18 cellular contexts compared by ENCODE assay signal in the genomic region with DNA sequence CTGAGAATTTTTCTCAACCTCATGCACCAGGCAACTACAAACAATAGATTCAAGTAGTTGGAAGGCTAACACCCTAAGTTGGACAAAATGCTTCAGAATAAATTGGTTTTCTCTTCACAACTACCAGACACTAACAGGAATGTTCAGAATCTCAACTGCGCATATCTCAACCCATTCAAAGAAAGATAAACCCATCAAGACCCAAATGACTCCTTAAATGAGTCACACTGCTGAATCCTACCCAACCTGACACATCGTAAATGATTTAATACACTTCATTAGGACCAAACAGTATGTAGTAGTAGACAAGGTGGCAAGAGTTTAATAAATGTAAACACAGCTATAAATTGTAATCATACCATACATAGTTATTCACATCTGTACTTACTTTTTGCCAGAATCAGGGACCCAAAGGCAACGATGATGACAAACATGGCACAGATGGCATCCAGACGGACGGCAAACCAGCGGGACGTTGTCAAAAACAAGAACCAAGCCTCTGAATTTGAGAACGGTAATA.
"Had no signal": no experiment of that assay in that cellular context is flagged by ENCODE, and none has a peak within 500 bp of the region (broad histone marks: within the 10 kb centered on the region; RNA-seq: fewer than 3 reads in every experiment).

No MANE protein-coding gene starts in this region.

- H3K4me3 ChIP-seq: lower lobe of right lung, neural progenitor cell, pancreas, upper lobe of left lung had no signal

- H3K27me3 Mint-ChIP-seq: activated CD4-positive, alpha-beta T cell treated with anti-CD3 and anti-CD28 coated beads, Interleukin-2, amount 10 ng/mL, durations not matched to agents 24 days and 14 days; dendritic cell treated with granulocyte-macrophage colony-stimulating factor and Interleukin-4, amounts not matched to agents 40 ng/mL and 50 ng/mL, for 4 days; stimulated activated naive CD8-positive, alpha-beta T cell treated with anti-CD3 and anti-CD28 coated beads, Interleukin-15, amount 100 ng/mL, for 72 hours had no signal

- H3K9ac ChIP-seq: neural progenitor cell had no signal

- H3K27ac ChIP-seq: lower lobe of right lung, neural progenitor cell, pancreas, upper lobe of left lung had no signal

- H3K4me1 ChIP-seq: lower lobe of right lung, pancreas, upper lobe of left lung had no signal

- H3K9me3 Mint-ChIP-seq: activated CD4-positive, alpha-beta T cell treated with anti-CD3 and anti-CD28 coated beads, Interleukin-2, amount 10 ng/mL, durations not matched to agents 24 days and 14 days; activated naive CD4-positive, alpha-beta T cell treated with anti-CD3 and anti-CD28 coated beads, Interleukin-2, amount 50 U/mL, for 72 hours; dendritic cell treated with granulocyte-macrophage colony-stimulating factor and Interleukin-4, amounts not matched to agents 40 ng/mL and 50 ng/mL, for 4 days; stimulated activated naive CD8-positive, alpha-beta T cell treated with anti-CD3 and anti-CD28 coated beads, Interleukin-15, amount 100 ng/mL, for 72 hours had no signal

- H3K27ac Mint-ChIP-seq: activated CD4-positive, alpha-beta T cell treated with anti-CD3 and anti-CD28 coated beads, Interleukin-2, amount 10 ng/mL, durations not matched to agents 24 days and 14 days; activated CD8-positive, alpha-beta T cell treated with anti-CD3 and anti-CD28 coated beads, Interleukin-2, amount 10 ng/mL, durations not matched to agents 7 days and 5 days; activated naive CD4-positive, alpha-beta T cell treated with anti-CD3 and anti-CD28 coated beads, Interleukin-2, amount 50 U/mL, for 72 hours; dendritic cell treated with granulocyte-macrophage colony-stimulating factor and Interleukin-4, amounts not matched to agents 40 ng/mL and 50 ng/mL, for 4 days; mesothelial cell of epicardium; neural progenitor cell had no signal

- H3K4me2 ChIP-seq: neural progenitor cell had no signal

- H3K4me3 Mint-ChIP-seq: activated CD4-positive, alpha-beta T cell treated with anti-CD3 and anti-CD28 coated beads, Interleukin-2, amount 10 ng/mL, durations not matched to agents 24 days and 14 days; activated CD8-positive, alpha-beta T cell treated with anti-CD3 and anti-CD28 coated beads, Interleukin-2, amount 10 ng/mL, durations not matched to agents 7 days and 5 days; dendritic cell treated with granulocyte-macrophage colony-stimulating factor and Interleukin-4, amounts not matched to agents 40 ng/mL and 50 ng/mL, for 4 days; mesothelial cell of epicardium; neural progenitor cell; stimulated activated naive CD8-positive, alpha-beta T cell treated with anti-CD3 and anti-CD28 coated beads, Interleukin-15, amount 100 ng/mL, for 72 hours had no signal

- H3K36me3 ChIP-seq: neural progenitor cell, pancreas had no signal

- DNase-seq: activated CD4-positive, alpha-beta T cell treated with anti-CD3 and anti-CD28 coated beads, Interleukin-2, amount 10 ng/mL, durations not matched to agents 24 days and 14 days; activated CD4-positive, CD25-positive, alpha-beta regulatory T cell; activated CD8-positive, alpha-beta memory T cell treated with anti-CD3 and anti-CD28 coated beads, Interleukin-2, amount 50 U/mL, for 4 hours; activated CD8-positive, alpha-beta T cell treated with anti-CD3 and anti-CD28 coated beads, Interleukin-2, amount 10 ng/mL, durations not matched to agents 7 days and 5 days; activated effector memory CD4-positive, alpha-beta T cell treated with anti-CD3 and anti-CD28 coated beads, Interleukin-2, amount 50 U/mL, for 16 hours; activated T-cell treated with anti-CD3 and anti-CD28 coated beads, Interleukin-2, amount 50 U/mL, for 48 hours; amniotic stem cell; effector memory CD4-positive, alpha-beta T cell; left colon; lower lobe of right lung; pancreas; stimulated activated CD4-positive, alpha-beta T cell treated with anti-CD3 and anti-CD28 coated beads, Interleukin-1b, Interleukin-23, amount 100 ng/mL, for 48 hours; stimulated activated naive CD8-positive, alpha-beta T cell treated with anti-CD3 and anti-CD28 coated beads, Interleukin-15, amount 100 ng/mL, for 72 hours; upper lobe of left lung had no signal

- H3K4me1 Mint-ChIP-seq: activated CD4-positive, alpha-beta T cell treated with anti-CD3 and anti-CD28 coated beads, Interleukin-2, amount 10 ng/mL, durations not matched to agents 24 days and 14 days; mesothelial cell of epicardium; stimulated activated naive CD8-positive, alpha-beta T cell treated with anti-CD3 and anti-CD28 coated beads, Interleukin-15, amount 100 ng/mL, for 72 hours had no signal

- H3K27me3 ChIP-seq: neural progenitor cell, pancreas, upper lobe of left lung had no signal
